8 cellular contexts compared by ENCODE assay signal in the genomic region with DNA sequence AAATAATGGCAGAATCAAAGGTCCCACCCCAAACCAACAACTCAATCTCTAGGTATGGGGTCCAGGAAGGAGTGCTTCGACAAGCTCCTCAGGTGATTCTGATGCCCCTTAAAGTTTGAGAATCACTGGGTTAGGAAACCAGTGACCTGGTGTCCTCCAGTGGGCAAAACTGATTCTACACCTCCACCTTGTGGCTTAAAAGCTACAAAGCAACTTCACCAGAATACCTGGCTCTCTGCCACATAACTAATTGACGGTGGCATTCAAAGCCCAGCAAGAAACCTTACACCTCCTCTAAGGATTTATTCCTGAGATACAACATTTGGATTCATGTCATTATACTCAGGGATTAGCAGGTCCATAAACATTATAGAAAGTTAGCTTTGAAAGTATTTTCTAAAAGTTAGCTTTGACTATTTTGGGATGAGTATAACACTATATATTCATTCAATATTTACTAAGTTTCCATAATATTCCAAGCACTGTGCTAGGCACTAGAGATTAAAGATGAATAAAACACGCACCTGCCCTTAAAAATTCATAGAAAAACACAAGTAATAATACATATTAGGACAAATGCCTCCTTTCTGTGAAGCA. TPM values are rescaled to one million over a fixed set of nuclear protein-coding genes. Genes with fewer than 3 reads are reported as not detected.
DNase-seq lines count a peak whose midpoint lies in the region; ATAC-seq and TF ChIP-seq lines count a peak whose summit lies in the region.

No MANE protein-coding gene starts in this region.

- H3K27ac Mint-ChIP-seq in T-helper 17 cell (peak overlapping the region; percentile 86), neural crest cell (ENCODE audit: unreplicated experiment) (no peak overlapping the region)
- no peak overlapping the region for H3K27ac Mint-ChIP-seq in activated T-helper 2 cell treated with anti-CD3 and anti-CD28 coated beads, Interferon-gamma antibody, Interleukin-2, Interleukin-4, amounts not matched to agents 10 μg/mL and 5 μg/mL and 100 μg/mL, durations not matched to agents 14 hours and 24 hours and 36 hours

- peaks cover 7% of the 10 kb centered on the region for H3K4me1 Mint-ChIP-seq in T-helper 17 cell
- no peaks in the 10 kb centered on the region for H3K4me1 Mint-ChIP-seq in neural crest cell
- peaks cover under 1% of the 10 kb centered on the region for H3K4me1 Mint-ChIP-seq in activated T-helper 2 cell treated with anti-CD3 and anti-CD28 coated beads, Interferon-gamma antibody, Interleukin-2, Interleukin-4, amounts not matched to agents 10 μg/mL and 5 μg/mL and 100 μg/mL, durations not matched to agents 14 hours and 24 hours and 36 hours (ENCODE audit: low read depth)

- DNase-seq in AML-193 (lab: John Stamatoyannopoulos, UW): peak; percentile 28 to 44
- peak; percentile 74 for DNase-seq in NCI-H1694 treated with DMSO at 0.1 percent for 48 hours (lab: John Stamatoyannopoulos, UW)
- DNase-seq in T-helper 17 cell: no peak
- no peak for DNase-seq in neural crest cell (ENCODE audit: low read depth, low spot score)
- no peak for DNase-seq in activated T-helper 2 cell treated with anti-CD3 and anti-CD28 coated beads, Interferon-gamma antibody, Interleukin-2, Interleukin-4, amounts not matched to agents 10 μg/mL and 5 μg/mL and 100 μg/mL, durations not matched to agents 14 hours and 24 hours and 36 hours (ENCODE audit: low spot score)

- no peaks in the 10 kb centered on the region for H3K9me3 ChIP-seq in T-helper 17 cell (ENCODE audit: control insufficient read depth, low read length, poor library complexity, severe bottlenecking)

- H3K4me3 Mint-ChIP-seq in T-helper 17 cell (no peak overlapping the region), neural crest cell (no peak overlapping the region)
- no peak overlapping the region for H3K4me3 Mint-ChIP-seq in activated T-helper 2 cell treated with anti-CD3 and anti-CD28 coated beads, Interferon-gamma antibody, Interleukin-2, Interleukin-4, amounts not matched to agents 10 μg/mL and 5 μg/mL and 100 μg/mL, durations not matched to agents 14 hours and 24 hours and 36 hours (ENCODE audit: low read depth)

- H3K9me3 Mint-ChIP-seq in neural crest cell: no peaks in the 10 kb centered on the region
- H3K9me3 Mint-ChIP-seq in activated T-helper 2 cell treated with anti-CD3 and anti-CD28 coated beads, Interferon-gamma antibody, Interleukin-2, Interleukin-4, amounts not matched to agents 10 μg/mL and 5 μg/mL and 100 μg/mL, durations not matched to agents 14 hours and 24 hours and 36 hours: no peaks in the 10 kb centered on the region

- peaks cover 5% of the 10 kb centered on the region for H3K36me3 Mint-ChIP-seq in T-helper 17 cell (ENCODE audit: low read depth)
- peaks cover 3% of the 10 kb centered on the region for H3K36me3 Mint-ChIP-seq in neural crest cell (ENCODE audit: low read depth)
- H3K36me3 Mint-ChIP-seq in activated T-helper 2 cell treated with anti-CD3 and anti-CD28 coated beads, Interferon-gamma antibody, Interleukin-2, Interleukin-4, amounts not matched to agents 10 μg/mL and 5 μg/mL and 100 μg/mL, durations not matched to agents 14 hours and 24 hours and 36 hours (ENCODE audit: low read depth): peaks cover 28% of the 10 kb centered on the region

- intact Hi-C loops in activated T-helper 2 cell treated with anti-CD3 and anti-CD28 coated beads, Interferon-gamma antibody, Interleukin-2, Interleukin-4, amounts not matched to agents 10 μg/mL and 5 μg/mL and 100 μg/mL, durations not matched to agents 14 hours and 24 hours and 36 hours (cut with micrococcal nuclease): loop anchor here (1.0 kb wide), 2 partner anchors 196 to 244 kb away; no protein-coding TSS in a partner anchor

- TF ChIP-seq CTCF in GM12873 (IDR thresholded peaks at IDR 0.05; ENCODE audit: insufficient read depth, low read depth, low read length, missing control alignments) (peak; percentile 67), neural crest cell (conservative IDR thresholded peaks at IDR 0.05) (peak; percentile 79)

- no peaks in the 10 kb centered on the region for H3K27me3 Mint-ChIP-seq in T-helper 17 cell
- no peaks in the 10 kb centered on the region for H3K27me3 Mint-ChIP-seq in neural crest cell (ENCODE audit: low read depth)
- H3K27me3 Mint-ChIP-seq in activated T-helper 2 cell treated with anti-CD3 and anti-CD28 coated beads, Interferon-gamma antibody, Interleukin-2, Interleukin-4, amounts not matched to agents 10 μg/mL and 5 μg/mL and 100 μg/mL, durations not matched to agents 14 hours and 24 hours and 36 hours (ENCODE audit: low read depth): no peaks in the 10 kb centered on the region

- ATAC-seq in T-helper 17 cell: peak; percentile 47
- peak; percentile 60 for ATAC-seq in esophagus mucosa
- no peak for ATAC-seq in GM21723 (IDR thresholded peaks at IDR 0.05; ENCODE audit: unreplicated experiment)

RNA-seq across cellular contexts. Expression of a gene that starts 45.4 kb away (rescaled TPM):
- total RNA-seq in T-helper 17 cell (10 to 100 TPM; 55.0 to 61.6 TPM), esophagus mucosa (28.1 TPM), neural crest cell (43.3 and 46.7 TPM in 2 replicates)
- total RNA-seq in activated T-helper 2 cell treated with anti-CD3 and anti-CD28 coated beads, Interferon-gamma antibody, Interleukin-2, Interleukin-4, amounts not matched to agents 10 μg/mL and 5 μg/mL and 100 μg/mL, durations not matched to agents 14 hours and 24 hours and 36 hours: 30.4 and 30.7 TPM in 2 replicates

Comparison
In these comparisons a context has a peak if more than half of its experiments do, and no peak if none do; other contexts are left out.
1. DNase-seq: peak in AML-193 (2 of 2) and NCI-H1694 treated with DMSO at 0.1 percent for 48 hours (single experiment); none in T-helper 17 cell (0 of 3), neural crest cell (single experiment) and activated T-helper 2 cell treated with anti-CD3 and anti-CD28 coated beads, Interferon-gamma antibody, Interleukin-2, Interleukin-4, amounts not matched to agents 10 μg/mL and 5 μg/mL and 100 μg/mL, durations not matched to agents 14 hours and 24 hours and 36 hours (single experiment).